In genomic region chr1:34858901-34859441, GRCh38 we compare ENCODE assay signal across 7 cellular contexts. TPM values are rescaled to one million over a fixed set of nuclear protein-coding genes. Genes with fewer than 3 reads are reported as not detected.
DNase-seq lines count a peak whose midpoint lies in the region; ATAC-seq and TF ChIP-seq lines count a peak whose summit lies in the region.

No MANE protein-coding gene starts in this region.

- H3K4me3 Mint-ChIP-seq in activated T-cell treated with anti-CD3 and anti-CD28 coated beads, Interleukin-2, amount 50 U/mL, for 4 hours, result peak overlapping the region; percentile 97
- peak overlapping the region; percentile 98 for H3K4me3 Mint-ChIP-seq in osteocyte (ENCODE audit: unreplicated experiment)

- H3K4me1 Mint-ChIP-seq in activated T-cell treated with anti-CD3 and anti-CD28 coated beads, Interleukin-2, amount 50 U/mL, for 4 hours (ENCODE audit: low read depth), result peaks cover 51% of the 10 kb centered on the region
- H3K4me1 Mint-ChIP-seq in osteocyte (ENCODE audit: unreplicated experiment), result peaks cover 31% of the 10 kb centered on the region

- H3K9me3 Mint-ChIP-seq in activated T-cell treated with anti-CD3 and anti-CD28 coated beads, Interleukin-2, amount 50 U/mL, for 4 hours, result no peaks in the 10 kb centered on the region
- no peaks in the 10 kb centered on the region for H3K9me3 Mint-ChIP-seq in osteocyte (ENCODE audit: unreplicated experiment)

- H3K4me3 ChIP-seq in fibroblast of the aortic adventitia (ENCODE audit: low read depth, low read length), result peak overlapping the region; percentile 71

- no peaks in the 10 kb centered on the region for H3K27me3 Mint-ChIP-seq in activated T-cell treated with anti-CD3 and anti-CD28 coated beads, Interleukin-2, amount 50 U/mL, for 4 hours (ENCODE audit: low read depth)
- H3K27me3 Mint-ChIP-seq in osteocyte (ENCODE audit: unreplicated experiment), result peaks cover 7% of the 10 kb centered on the region

- TF ChIP-seq CTCF in fibroblast of the aortic adventitia (IDR thresholded peaks at IDR 0.05; ENCODE audit: insufficient read depth, low read length) (no peak), osteocyte (IDR thresholded peaks at IDR 0.05) (no peak)

- peak; percentile 26 to 29 for DNase-seq in Kasumi-1 (lab: John Stamatoyannopoulos, UW)
- peak; percentile 43 for DNase-seq in activated T-cell treated with anti-CD3 and anti-CD28 coated beads, Interleukin-2, amount 50 U/mL, for 4 hours
- DNase-seq in fibroblast of the aortic adventitia (ENCODE audit: low read depth), result peak; percentile 46
- DNase-seq in osteocyte (ENCODE audit: extremely low spot score, unreplicated experiment), result no peak
- DNase-seq in islet precursor cell, result no peak
- no peak for DNase-seq in SKM-1 (lab: John Stamatoyannopoulos, UW; ENCODE audit: unreplicated experiment)

- peak overlapping the region; percentile 92 for H3K27ac Mint-ChIP-seq in osteocyte (ENCODE audit: unreplicated experiment)

- peak; percentile 14 for ATAC-seq in GM21367 (IDR thresholded peaks at IDR 0.05; ENCODE audit: unreplicated experiment)
- peak; percentile 56 to 59 for ATAC-seq in activated T-cell treated with anti-CD3 and anti-CD28 coated beads, Interleukin-2, amount 50 U/mL, for 4 hours

- H3K36me3 Mint-ChIP-seq in activated T-cell treated with anti-CD3 and anti-CD28 coated beads, Interleukin-2, amount 50 U/mL, for 4 hours (ENCODE audit: insufficient read depth), result peaks cover 3% of the 10 kb centered on the region
- peaks cover 4% of the 10 kb centered on the region for H3K36me3 Mint-ChIP-seq in osteocyte (ENCODE audit: unreplicated experiment)

RNA-seq across cellular contexts. Expression of gene SMIM12, which starts 0.6 kb away (rescaled TPM):
- 10 to 100 TPM; 73.8 to 75.7 (median 73.8) TPM for total RNA-seq in activated T-cell treated with anti-CD3 and anti-CD28 coated beads, Interleukin-2, amount 50 U/mL, for 4 hours
- total RNA-seq in fibroblast of the aortic adventitia (ENCODE audit: low replicate concordance) (9.7 and 24.9 TPM in 2 replicates), osteocyte (38.6 and 39.6 TPM in 2 replicates)

Comparison
In these comparisons a context has a peak if more than half of its experiments do, and no peak if none do; other contexts are left out.
1. DNase-seq: peak in Kasumi-1 (2 of 2), activated T-cell treated with anti-CD3 and anti-CD28 coated beads, Interleukin-2, amount 50 U/mL, for 4 hours (single experiment) and fibroblast of the aortic adventitia (single experiment); none in osteocyte (single experiment), islet precursor cell (single experiment) and SKM-1 (single experiment).